ENCODE assay signal across 1 cellular context in genomic region chr5:176533894-176534611, GRCh38.
TF ChIP-seq lines count a peak whose summit lies in the region.

No MANE protein-coding gene starts in this region.

TF ChIP-seq in IMR-90, 13 proteins besides CTCF, POLR2A, EP300 and RAD21 (continued from another document):
- TF ChIP-seq ELK1 (IDR thresholded peaks at IDR 0.05; ENCODE audit: borderline replicate concordance, low read depth, low read length) (no peak), SMC3 (IDR thresholded peaks at IDR 0.05; ENCODE audit: low read depth, low read length) (no peak), MXI1 (IDR thresholded peaks at IDR 0.05; ENCODE audit: borderline replicate concordance, low read depth, low read length) (no peak; the same call in 1 of the 2 replicates), NFE2L2 (IDR thresholded peaks at IDR 0.05; ENCODE audit: low read depth, low read length) (no peak), CHD1 (IDR thresholded peaks at IDR 0.05; ENCODE audit: low read depth, low read length) (no peak), MAFK (IDR thresholded peaks at IDR 0.05; ENCODE audit: low read depth, low read length) (no peak), RFX5 (IDR thresholded peaks at IDR 0.05; ENCODE audit: low read depth, low read length) (no peak), FOS (IDR thresholded peaks at IDR 0.05; ENCODE audit: low read depth, low read length) (no peak), MAZ (IDR thresholded peaks at IDR 0.05; ENCODE audit: borderline replicate concordance, low read depth, low read length) (no peak), CEBPB (IDR thresholded peaks at IDR 0.05; ENCODE audit: low read depth, low read length) (no peak), USF2 (IDR thresholded peaks at IDR 0.05; ENCODE audit: low read depth, low read length) (no peak)
TF ChIP-seq in IMR-90: peak in this region for 0.
